Comparison of ENCODE assay signal across 1 cellular context in the genomic region with DNA sequence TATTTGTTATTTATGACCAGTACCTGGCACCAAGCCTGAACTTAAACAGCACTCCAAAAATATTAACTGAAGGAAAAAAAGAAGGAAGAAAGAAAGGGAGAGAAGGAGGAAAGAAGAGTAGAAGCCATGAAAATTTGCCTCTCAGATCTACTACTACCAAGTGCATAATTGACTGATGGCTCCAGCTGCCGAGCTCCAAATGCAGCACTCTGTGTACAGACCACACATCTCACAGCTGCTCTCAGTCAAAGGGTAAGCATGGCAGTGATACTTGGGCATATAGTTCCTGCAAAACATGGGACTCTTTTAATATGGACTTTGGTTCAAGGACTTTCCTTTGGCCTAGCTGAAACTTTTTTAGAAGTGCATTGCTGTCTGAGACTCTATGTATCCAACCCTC.
TF ChIP-seq lines count a peak whose summit lies in the region.

No MANE protein-coding gene starts in this region.

TF ChIP-seq in HepG2, 621 proteins besides CTCF, POLR2A, EP300 and RAD21:
- TF ChIP-seq ZZZ3 (CRISPR knock-in tag; IDR thresholded peaks at IDR 0.05; ENCODE audit: borderline replicate concordance): no peak
- TF ChIP-seq CREB1 (IDR thresholded peaks at IDR 0.05): no peak
- TF ChIP-seq CREB1 (CRISPR knock-in tag; IDR thresholded peaks at IDR 0.05): no peak
- TF ChIP-seq ZNF543 (CRISPR knock-in tag; IDR thresholded peaks at IDR 0.05): no peak
- no peak for TF ChIP-seq NR2F6 (IDR thresholded peaks at IDR 0.05)
- TF ChIP-seq NR2F6 (CRISPR knock-in tag; IDR thresholded peaks at IDR 0.05): no peak
- no peak for TF ChIP-seq MED8 (CRISPR knock-in tag; IDR thresholded peaks at IDR 0.05; ENCODE audit: insufficient replicate concordance)
- no peak for TF ChIP-seq JARID2 (CRISPR knock-in tag; IDR thresholded peaks at IDR 0.05; ENCODE audit: insufficient replicate concordance)
- TF ChIP-seq, protein P1, sequence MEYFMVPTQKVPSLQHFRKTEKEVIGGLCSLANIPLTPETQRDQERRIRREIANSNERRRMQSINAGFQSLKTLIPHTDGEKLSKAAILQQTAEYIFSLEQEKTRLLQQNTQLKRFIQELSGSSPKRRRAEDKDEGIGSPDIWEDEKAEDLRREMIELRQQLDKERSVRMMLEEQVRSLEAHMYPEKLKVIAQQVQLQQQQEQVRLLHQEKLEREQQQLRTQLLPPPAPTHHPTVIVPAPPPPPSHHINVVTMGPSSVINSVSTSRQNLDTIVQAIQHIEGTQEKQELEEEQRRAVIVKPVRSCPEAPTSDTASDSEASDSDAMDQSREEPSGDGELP (IDR thresholded peaks at IDR 0.05; ENCODE audit: borderline replicate concordance, low read depth): no peak
- no peak for TF ChIP-seq NR1H2 (CRISPR knock-in tag; IDR thresholded peaks at IDR 0.05; ENCODE audit: borderline replicate concordance, low read depth)
